8 cellular contexts compared by ENCODE assay signal in the genomic region with DNA sequence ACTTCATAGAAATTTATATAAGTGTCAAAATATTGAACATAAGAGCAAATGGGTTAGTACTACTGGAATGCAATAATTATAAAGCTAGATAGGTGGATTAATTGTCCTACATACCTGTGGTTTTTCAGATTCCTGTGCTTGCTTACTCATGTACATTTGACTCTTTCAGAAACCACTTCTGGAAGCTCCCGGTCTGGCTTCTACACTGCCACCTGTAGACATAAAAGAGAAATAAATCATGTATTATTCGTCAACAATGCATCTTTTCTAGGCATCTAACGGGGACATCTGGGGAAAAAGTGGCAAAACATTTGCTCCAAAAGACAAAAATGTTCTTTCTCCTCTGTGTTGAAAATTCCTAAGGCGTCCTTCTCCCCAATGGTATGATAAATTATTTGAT.
DNase-seq lines count a peak whose midpoint lies in the region; ATAC-seq and TF ChIP-seq lines count a peak whose summit lies in the region.

No MANE protein-coding gene starts in this region.

- no peak for TF ChIP-seq CTCF in coronary artery (IDR thresholded peaks at IDR 0.05)

- CTCF ChIA-PET in HEK293T (lab: Yijun Ruan, JAX): interaction anchor here (0.5 kb wide), 1 partner anchor 75 kb away, joined by 3 read pairs; no protein-coding TSS in a partner anchor

- peak overlapping the region; percentile 77 for H3K4me3 ChIP-seq in coronary artery

- POLR2A ChIA-PET in HEK293T (lab: Yijun Ruan, JAX): no interaction called here

- H3K27ac ChIP-seq in coronary artery: no peak overlapping the region

- in situ Hi-C loops in SK-MEL-5 (cut with HindIII; ENCODE audit: low pct_unique_long_range_greater_than_20kb, low sequenced_read_pairs): no loop called here

- peak; percentile 29 for DNase-seq in COLO829 (ENCODE audit: low spot score)
- DNase-seq in HEK293T (ENCODE audit: extremely low spot score): peak; percentile 28
- DNase-seq in SK-MEL-5 (ENCODE audit: low read depth, low spot score): peak; percentile 49
- DNase-seq in coronary artery (ENCODE audit: low spot score): no peak
- peak; percentile 65 for DNase-seq in myocyte (ENCODE audit: low read depth)
- DNase-seq in SK-N-DZ (ENCODE audit: low spot score): no peak

- ATAC-seq in HG02870 (IDR thresholded peaks at IDR 0.05; ENCODE audit: unreplicated experiment) (no peak), HG02884 (IDR thresholded peaks at IDR 0.05; ENCODE audit: unreplicated experiment) (no peak)

TF ChIP-seq in HEK293T, 16 proteins besides CTCF, POLR2A, EP300 and RAD21:
- no peak for TF ChIP-seq SP1 (IDR thresholded peaks at IDR 0.05)
- TF ChIP-seq FOXK2 (IDR thresholded peaks at IDR 0.05): no peak
- TF ChIP-seq FOXA1 (IDR thresholded peaks at IDR 0.05): no peak
- no peak for TF ChIP-seq NFRKB (IDR thresholded peaks at IDR 0.05)
- no peak for TF ChIP-seq BHLHE40 (IDR thresholded peaks at IDR 0.05; ENCODE audit: borderline replicate concordance)
- TF ChIP-seq L3MBTL2 (conservative IDR thresholded peaks at IDR 0.05): no peak
- TF ChIP-seq HDGF (IDR thresholded peaks at IDR 0.05; ENCODE audit: borderline replicate concordance): no peak
- TF ChIP-seq FOXM1 (IDR thresholded peaks at IDR 0.05; ENCODE audit: borderline replicate concordance): no peak
- no peak for TF ChIP-seq ZNF384 (IDR thresholded peaks at IDR 0.05)
- TF ChIP-seq ELF4 (IDR thresholded peaks at IDR 0.05): no peak

Comparison
In these comparisons a context has a peak if more than half of its experiments do, and no peak if none do; other contexts are left out.
1. DNase-seq: peak in COLO829 (single experiment), HEK293T (single experiment), SK-MEL-5 (single experiment) and myocyte (single experiment); none in coronary artery (single experiment) and SK-N-DZ (single experiment).